17 cellular contexts compared by ENCODE assay signal in genomic region chr13:77720988-77721387, GRCh38. TPM values are rescaled to one million over a fixed set of nuclear protein-coding genes. Genes with fewer than 3 reads are reported as not detected.
DNase-seq lines count a peak whose midpoint lies in the region; ATAC-seq and TF ChIP-seq lines count a peak whose summit lies in the region.
"Had no signal": no experiment of that assay in that cellular context is flagged by ENCODE, and none has a peak within 500 bp of the region (broad histone marks: within the 10 kb centered on the region; RNA-seq: fewer than 3 reads in every experiment).

No MANE protein-coding gene starts in this region.

- intact Hi-C loops in CD8-positive, alpha-beta T cell (cut with DNase I, micrococcal nuclease) = loop anchor here in 1 of 2 experiments (2.0 kb wide), 1 partner anchor 22 kb away; no protein-coding TSS in a partner anchor
- intact Hi-C loops in uterus (cut with DNase I; ENCODE audit: low total_unique reads) = no loop called here

- no peaks in the 10 kb centered on the region for H3K4me1 ChIP-seq in ACC112 (ENCODE audit: control insufficient read depth, insufficient read depth, low read length, unreplicated experiment)
- H3K4me1 ChIP-seq in CD8-positive, alpha-beta T cell (ENCODE audit: insufficient read depth, low read length) = no peaks in the 10 kb centered on the region
- no peaks in the 10 kb centered on the region for H3K4me1 ChIP-seq in endodermal cell (ENCODE audit: control insufficient read depth, insufficient read depth, low read length)
- H3K4me1 ChIP-seq in uterus = no peaks in the 10 kb centered on the region
- H3K4me1 ChIP-seq: Peyer's patch had no signal

- no peak overlapping the region for H3K27ac ChIP-seq in ACC112 (ENCODE audit: low read depth, low read length)
- no peak overlapping the region for H3K27ac ChIP-seq in CD8-positive, alpha-beta T cell (ENCODE audit: low read depth, low read length)
- H3K27ac ChIP-seq in endodermal cell (ENCODE audit: low read depth, low read length) = no peak overlapping the region
- no peak overlapping the region for H3K27ac ChIP-seq in uterus
- H3K27ac ChIP-seq: KMS-11, Peyer's patch had no signal

- 83 to 88% methylated on average over 1 to 4 of the region's 5 CpGs for WGBS in endodermal cell (ENCODE audit: insufficient coverage in 1 of 2, insufficient read length in 1 of 2), 2 experiments

- CTCF ChIA-PET in CD8-positive, alpha-beta T cell (lab: Charles Lee) = no interaction called here

- POLR2A ChIA-PET in CD8-positive, alpha-beta T cell (lab: Charles Lee) = no interaction called here

- peaks cover 51% of the 10 kb centered on the region for H3K4me1 Mint-ChIP-seq in CD8-positive, alpha-beta T cell (ENCODE audit: low read depth)
- peaks cover 13% of the 10 kb centered on the region for H3K4me1 Mint-ChIP-seq in endodermal cell

- H3K9ac ChIP-seq in endodermal cell (ENCODE audit: extremely low read depth, low read length, poor library complexity, severe bottlenecking) = no peak overlapping the region
- H3K9ac ChIP-seq: KMS-11 had no signal

- H3K27me3 ChIP-seq in ACC112 (ENCODE audit: insufficient read depth, low read length) (peaks cover 62% of the 10 kb centered on the region), endodermal cell (ENCODE audit: control insufficient read depth, insufficient read depth, low read length, poor library complexity, severe bottlenecking) (no peaks in the 10 kb centered on the region), uterus (no peaks in the 10 kb centered on the region)
- no peaks in the 10 kb centered on the region for H3K27me3 ChIP-seq in CD8-positive, alpha-beta T cell (ENCODE audit: insufficient read depth, low read length)
- H3K27me3 ChIP-seq: Peyer's patch had no signal

- no peak for TF ChIP-seq POLR2A in uterus (IDR thresholded peaks at IDR 0.05)

- ATAC-seq in CD8-positive, alpha-beta T cell = no peak
- ATAC-seq in HG02610 (IDR thresholded peaks at IDR 0.05; ENCODE audit: unreplicated experiment) (peak; percentile 47), HG03280 (IDR thresholded peaks at IDR 0.05; ENCODE audit: unreplicated experiment) (no peak)

- no peaks in the 10 kb centered on the region for H3K36me3 ChIP-seq in ACC112 (ENCODE audit: insufficient read depth, low read length)
- no peaks in the 10 kb centered on the region for H3K36me3 ChIP-seq in CD8-positive, alpha-beta T cell (ENCODE audit: insufficient read depth, low read length)
- H3K36me3 ChIP-seq in endodermal cell (ENCODE audit: control insufficient read depth, insufficient read depth, low read length) = peaks cover 24% of the 10 kb centered on the region
- H3K36me3 ChIP-seq in uterus = no peaks in the 10 kb centered on the region
- H3K36me3 ChIP-seq: Peyer's patch had no signal

- H3K27ac Mint-ChIP-seq in CD8-positive, alpha-beta T cell = peak overlapping the region; percentile 68
- peak overlapping the region; percentile 91 for H3K27ac Mint-ChIP-seq in endodermal cell

- peak overlapping the region; percentile 53; the same call in 1 of the 2 replicates for H3K4me3 ChIP-seq in ACC112 (ENCODE audit: low read depth, low read length)
- H3K4me3 ChIP-seq in CD8-positive, alpha-beta T cell (ENCODE audit: low read depth, low read length) = no peak overlapping the region
- no peak overlapping the region for H3K4me3 ChIP-seq in endodermal cell (ENCODE audit: low read length)
- no peak overlapping the region for H3K4me3 ChIP-seq in uterus
- H3K4me3 ChIP-seq: Peyer's patch had no signal

- no peak overlapping the region for H3K4me3 Mint-ChIP-seq in CD8-positive, alpha-beta T cell
- no peak overlapping the region for H3K4me3 Mint-ChIP-seq in endodermal cell
- H3K4me3 Mint-ChIP-seq: CD8-positive, alpha-beta memory T cell had no signal

- peaks cover 66% of the 10 kb centered on the region for H3K36me3 Mint-ChIP-seq in CD8-positive, alpha-beta T cell
- peaks cover 25% of the 10 kb centered on the region for H3K36me3 Mint-ChIP-seq in endodermal cell (ENCODE audit: low read depth)

- no peaks in the 10 kb centered on the region for H3K9me3 Mint-ChIP-seq in CD8-positive, alpha-beta T cell
- no peaks in the 10 kb centered on the region for H3K9me3 Mint-ChIP-seq in endodermal cell
- H3K9me3 Mint-ChIP-seq: CD8-positive, alpha-beta memory T cell had no signal

- DNase-seq in CD8-positive, alpha-beta T cell = no peak
- DNase-seq in endodermal cell = peak; percentile 47
- no peak for DNase-seq in COLO668 (lab: John Stamatoyannopoulos, UW; ENCODE audit: unreplicated experiment)
- DNase-seq in uterus = no peak
- DNase-seq: ACHN; CD8-positive, alpha-beta memory T cell; NCI-H1105 treated with DMSO at 0.1 percent for 48 hours; NCI-H187 treated with DMSO at 0.1 percent for 48 hours; NCI-H446; NCI-H748 treated with DMSO at 0.1 percent for 48 hours; Peyer's patch; Right ventricle myocardium superior had no signal

- no peak for TF ChIP-seq CTCF in CD8-positive, alpha-beta T cell (IDR thresholded peaks at IDR 0.05)
- TF ChIP-seq CTCF in endodermal cell (conservative IDR thresholded peaks at IDR 0.05) (no peak), uterus (IDR thresholded peaks at IDR 0.05) (no peak)

- no peaks in the 10 kb centered on the region for H3K9me3 ChIP-seq in CD8-positive, alpha-beta T cell (ENCODE audit: low read length)
- H3K9me3 ChIP-seq in endodermal cell (ENCODE audit: control insufficient read depth, low read length) (no peaks in the 10 kb centered on the region), uterus (no peaks in the 10 kb centered on the region)
- H3K9me3 ChIP-seq: Peyer's patch had no signal

- H2AFZ ChIP-seq in ACC112 (ENCODE audit: low read length, unreplicated experiment) = no peak overlapping the region

- H3K27me3 Mint-ChIP-seq in CD8-positive, alpha-beta T cell (ENCODE audit: low read depth) = no peaks in the 10 kb centered on the region
- H3K27me3 Mint-ChIP-seq in endodermal cell (ENCODE audit: insufficient read depth) = no peaks in the 10 kb centered on the region
- H3K27me3 Mint-ChIP-seq: CD8-positive, alpha-beta memory T cell had no signal

- no peaks in the 10 kb centered on the region for H3K79me2 ChIP-seq in ACC112 (ENCODE audit: control insufficient read depth, insufficient read depth, low read length, unreplicated experiment)

RNA-seq across cellular contexts. Expression of gene SLAIN1, which starts 23.5 kb away (rescaled TPM):
- 10 to 100 TPM; 35.4 to 36.4 TPM for total RNA-seq in CD8-positive, alpha-beta T cell
- 10 to 100 TPM; 24.0 to 25.7 TPM for total RNA-seq in endodermal cell
- polyA plus RNA-seq in endodermal cell (2013, experiment 1 of 2) = 69.0 TPM
- 59.0 TPM for polyA plus RNA-seq in endodermal cell (2013, experiment 2 of 2)
- total RNA-seq in uterus = 10 to 100 TPM; 10.3 to 20.9 (median 15.4) TPM
- total RNA-seq: MCF 10A had no signal
